Comparison of ENCODE assay signal across 1 cellular context in the genomic region with DNA sequence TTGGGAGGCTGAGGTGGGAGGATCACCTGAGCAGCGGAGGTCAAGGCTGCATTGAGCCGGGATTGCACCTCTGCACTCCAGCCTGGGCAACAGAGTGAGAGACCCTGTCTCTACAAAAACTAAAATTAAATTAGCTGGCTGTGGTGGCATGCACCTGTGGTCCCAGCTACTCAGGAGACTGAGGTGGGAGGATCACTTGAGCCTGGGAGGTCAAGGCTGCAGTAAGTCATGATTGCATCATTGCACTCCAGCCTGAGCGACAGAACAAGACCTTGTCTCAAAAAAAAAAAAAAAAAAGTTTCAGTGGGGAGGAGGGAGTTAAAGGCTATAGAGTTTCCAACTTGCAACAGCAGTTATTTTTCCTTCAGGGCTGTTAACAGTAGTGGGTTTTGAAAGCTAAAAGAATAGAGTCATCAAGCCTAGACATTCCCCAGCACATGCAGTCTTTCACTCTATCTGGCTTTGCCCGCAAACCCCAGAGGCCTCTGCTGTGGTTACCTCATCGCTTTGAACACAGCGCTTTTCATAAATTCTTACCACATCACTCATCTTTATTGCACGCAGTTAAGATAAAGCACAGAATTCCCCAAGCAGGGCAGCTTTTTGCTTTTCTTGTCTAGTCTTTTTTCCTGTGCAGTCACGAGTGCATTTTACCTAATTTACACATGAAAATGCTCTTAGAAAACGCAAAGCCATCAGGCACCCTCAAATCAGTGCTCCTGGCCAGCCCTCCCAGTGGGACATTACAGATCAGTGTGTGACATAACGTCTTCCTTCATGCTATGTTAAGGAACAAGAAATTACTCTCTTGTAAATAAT.
TF ChIP-seq lines count a peak whose summit lies in the region.

No MANE protein-coding gene starts in this region.

TF ChIP-seq in K562, 482 proteins besides CTCF, POLR2A, EP300 and RAD21 (continued from another document and continues in another):
- TF ChIP-seq ZNF592 (IDR thresholded peaks at IDR 0.05) (no peak), SMARCC2 (IDR thresholded peaks at IDR 0.05; ENCODE audit: low read depth) (no peak), MXD1 (CRISPR knock-in tag; IDR thresholded peaks at IDR 0.05; ENCODE audit: borderline replicate concordance, poor library complexity, severe bottlenecking) (no peak), CTCFL (IDR thresholded peaks at IDR 0.05; ENCODE audit: borderline replicate concordance, insufficient read depth, low read depth, low read length, poor library complexity, severe bottlenecking) (no peak), MEF2D (tag; conservative IDR thresholded peaks at IDR 0.05; ENCODE audit: low read depth) (no peak), HDAC2 (IDR thresholded peaks at IDR 0.05) (no peak), ARID2 (IDR thresholded peaks at IDR 0.05) (no peak), ZFX (CRISPR knock-in tag; IDR thresholded peaks at IDR 0.05) (no peak), RBM39 (optimal IDR thresholded peaks at IDR 0.05; ENCODE audit: low read depth, low read length) (no peak), POLR3A (IDR thresholded peaks at IDR 0.05; ENCODE audit: borderline replicate concordance, extremely low read depth, insufficient read depth, insufficient read length) (no peak), CREBBP (IDR thresholded peaks at IDR 0.05; ENCODE audit: low read depth, low read length) (no peak), CBX8 (IDR thresholded peaks at IDR 0.05; ENCODE audit: borderline replicate concordance, extremely low read depth, low read depth, low read length, poor library complexity, severe bottlenecking) (no peak), ATF1 (CRISPR knock-in tag; IDR thresholded peaks at IDR 0.05) (no peak), ATF1 (tag; IDR thresholded peaks at IDR 0.05) (0 out of 2 replicates have a peak, but pooled peaks have one; percentile 14), ZNF217 (CRISPR knock-in tag; IDR thresholded peaks at IDR 0.05) (no peak), EWSR1 (IDR thresholded peaks at IDR 0.05; ENCODE audit: borderline replicate concordance, low read depth, partially characterized antibody) (no peak), PRDM10 (IDR thresholded peaks at IDR 0.05; ENCODE audit: partially characterized antibody) (no peak), HDAC3 (IDR thresholded peaks at IDR 0.05; ENCODE audit: borderline replicate concordance, partially characterized antibody) (no peak), ZNF77 (CRISPR knock-in tag; IDR thresholded peaks at IDR 0.05) (no peak), THRAP3 (IDR thresholded peaks at IDR 0.05; ENCODE audit: borderline replicate concordance) (no peak), ZBTB43 (CRISPR knock-in tag; IDR thresholded peaks at IDR 0.05) (no peak), ZNF324 (CRISPR knock-in tag; IDR thresholded peaks at IDR 0.05) (no peak), CBX5 (IDR thresholded peaks at IDR 0.05; ENCODE audit: borderline replicate concordance, low read depth) (no peak), ZNF76 (CRISPR knock-in tag; IDR thresholded peaks at IDR 0.05; ENCODE audit: borderline replicate concordance) (no peak), POLR3G (IDR thresholded peaks at IDR 0.05; ENCODE audit: extremely low read depth, insufficient read length, insufficient replicate concordance) (no peak), RNF2 (IDR thresholded peaks at IDR 0.05) (peak; percentile 53; the same call in 1 of the 2 replicates), ELF2 (CRISPR knock-in tag; IDR thresholded peaks at IDR 0.05) (no peak)
- TF ChIP-seq, protein P1, sequence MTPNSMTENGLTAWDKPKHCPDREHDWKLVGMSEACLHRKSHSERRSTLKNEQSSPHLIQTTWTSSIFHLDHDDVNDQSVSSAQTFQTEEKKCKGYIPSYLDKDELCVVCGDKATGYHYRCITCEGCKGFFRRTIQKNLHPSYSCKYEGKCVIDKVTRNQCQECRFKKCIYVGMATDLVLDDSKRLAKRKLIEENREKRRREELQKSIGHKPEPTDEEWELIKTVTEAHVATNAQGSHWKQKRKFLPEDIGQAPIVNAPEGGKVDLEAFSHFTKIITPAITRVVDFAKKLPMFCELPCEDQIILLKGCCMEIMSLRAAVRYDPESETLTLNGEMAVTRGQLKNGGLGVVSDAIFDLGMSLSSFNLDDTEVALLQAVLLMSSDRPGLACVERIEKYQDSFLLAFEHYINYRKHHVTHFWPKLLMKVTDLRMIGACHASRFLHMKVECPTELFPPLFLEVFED (CRISPR knock-in tag; conservative IDR thresholded peaks at IDR 0.05) = no peak
- TF ChIP-seq, protein P2, sequence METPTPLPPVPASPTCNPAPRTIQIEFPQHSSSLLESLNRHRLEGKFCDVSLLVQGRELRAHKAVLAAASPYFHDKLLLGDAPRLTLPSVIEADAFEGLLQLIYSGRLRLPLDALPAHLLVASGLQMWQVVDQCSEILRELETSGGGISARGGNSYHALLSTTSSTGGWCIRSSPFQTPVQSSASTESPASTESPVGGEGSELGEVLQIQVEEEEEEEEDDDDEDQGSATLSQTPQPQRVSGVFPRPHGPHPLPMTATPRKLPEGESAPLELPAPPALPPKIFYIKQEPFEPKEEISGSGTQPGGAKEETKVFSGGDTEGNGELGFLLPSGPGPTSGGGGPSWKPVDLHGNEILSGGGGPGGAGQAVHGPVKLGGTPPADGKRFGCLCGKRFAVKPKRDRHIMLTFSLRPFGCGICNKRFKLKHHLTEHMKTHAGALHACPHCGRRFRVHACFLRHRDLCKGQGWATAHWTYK (CRISPR knock-in tag; IDR thresholded peaks at IDR 0.05) = no peak
- TF ChIP-seq, protein P3, sequence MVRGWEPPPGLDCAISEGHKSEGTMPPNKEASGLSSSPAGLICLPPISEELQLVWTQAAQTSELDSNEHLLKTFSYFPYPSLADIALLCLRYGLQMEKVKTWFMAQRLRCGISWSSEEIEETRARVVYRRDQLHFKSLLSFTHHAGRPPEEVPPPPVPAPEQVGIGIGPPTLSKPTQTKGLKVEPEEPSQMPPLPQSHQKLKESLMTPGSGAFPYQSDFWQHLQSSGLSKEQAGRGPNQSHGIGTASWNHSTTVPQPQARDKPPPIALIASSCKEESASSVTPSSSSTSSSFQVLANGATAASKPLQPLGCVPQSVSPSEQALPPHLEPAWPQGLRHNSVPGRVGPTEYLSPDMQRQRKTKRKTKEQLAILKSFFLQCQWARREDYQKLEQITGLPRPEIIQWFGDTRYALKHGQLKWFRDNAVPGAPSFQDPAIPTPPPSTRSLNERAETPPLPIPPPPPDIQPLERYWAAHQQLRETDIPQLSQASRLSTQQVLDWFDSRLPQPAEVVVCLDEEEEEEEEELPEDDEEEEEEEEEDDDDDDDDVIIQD (CRISPR knock-in tag; IDR thresholded peaks at IDR 0.05) = no peak
- TF ChIP-seq, protein P4, sequence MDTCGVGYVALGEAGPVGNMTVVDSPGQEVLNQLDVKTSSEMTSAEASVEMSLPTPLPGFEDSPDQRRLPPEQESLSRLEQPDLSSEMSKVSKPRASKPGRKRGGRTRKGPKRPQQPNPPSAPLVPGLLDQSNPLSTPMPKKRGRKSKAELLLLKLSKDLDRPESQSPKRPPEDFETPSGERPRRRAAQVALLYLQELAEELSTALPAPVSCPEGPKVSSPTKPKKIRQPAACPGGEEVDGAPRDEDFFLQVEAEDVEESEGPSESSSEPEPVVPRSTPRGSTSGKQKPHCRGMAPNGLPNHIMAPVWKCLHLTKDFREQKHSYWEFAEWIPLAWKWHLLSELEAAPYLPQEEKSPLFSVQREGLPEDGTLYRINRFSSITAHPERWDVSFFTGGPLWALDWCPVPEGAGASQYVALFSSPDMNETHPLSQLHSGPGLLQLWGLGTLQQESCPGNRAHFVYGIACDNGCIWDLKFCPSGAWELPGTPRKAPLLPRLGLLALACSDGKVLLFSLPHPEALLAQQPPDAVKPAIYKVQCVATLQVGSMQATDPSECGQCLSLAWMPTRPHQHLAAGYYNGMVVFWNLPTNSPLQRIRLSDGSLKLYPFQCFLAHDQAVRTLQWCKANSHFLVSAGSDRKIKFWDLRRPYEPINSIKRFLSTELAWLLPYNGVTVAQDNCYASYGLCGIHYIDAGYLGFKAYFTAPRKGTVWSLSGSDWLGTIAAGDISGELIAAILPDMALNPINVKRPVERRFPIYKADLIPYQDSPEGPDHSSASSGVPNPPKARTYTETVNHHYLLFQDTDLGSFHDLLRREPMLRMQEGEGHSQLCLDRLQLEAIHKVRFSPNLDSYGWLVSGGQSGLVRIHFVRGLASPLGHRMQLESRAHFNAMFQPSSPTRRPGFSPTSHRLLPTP (IDR thresholded peaks at IDR 0.05; ENCODE audit: borderline replicate concordance, extremely low read depth, insufficient read length) = no peak
- TF ChIP-seq, protein P5, sequence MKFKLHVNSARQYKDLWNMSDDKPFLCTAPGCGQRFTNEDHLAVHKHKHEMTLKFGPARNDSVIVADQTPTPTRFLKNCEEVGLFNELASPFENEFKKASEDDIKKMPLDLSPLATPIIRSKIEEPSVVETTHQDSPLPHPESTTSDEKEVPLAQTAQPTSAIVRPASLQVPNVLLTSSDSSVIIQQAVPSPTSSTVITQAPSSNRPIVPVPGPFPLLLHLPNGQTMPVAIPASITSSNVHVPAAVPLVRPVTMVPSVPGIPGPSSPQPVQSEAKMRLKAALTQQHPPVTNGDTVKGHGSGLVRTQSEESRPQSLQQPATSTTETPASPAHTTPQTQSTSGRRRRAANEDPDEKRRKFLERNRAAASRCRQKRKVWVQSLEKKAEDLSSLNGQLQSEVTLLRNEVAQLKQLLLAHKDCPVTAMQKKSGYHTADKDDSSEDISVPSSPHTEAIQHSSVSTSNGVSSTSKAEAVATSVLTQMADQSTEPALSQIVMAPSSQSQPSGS (CRISPR knock-in tag; IDR thresholded peaks at IDR 0.05) = no peak
